ENCODE assay signal across 12 cellular contexts in the genomic region with DNA sequence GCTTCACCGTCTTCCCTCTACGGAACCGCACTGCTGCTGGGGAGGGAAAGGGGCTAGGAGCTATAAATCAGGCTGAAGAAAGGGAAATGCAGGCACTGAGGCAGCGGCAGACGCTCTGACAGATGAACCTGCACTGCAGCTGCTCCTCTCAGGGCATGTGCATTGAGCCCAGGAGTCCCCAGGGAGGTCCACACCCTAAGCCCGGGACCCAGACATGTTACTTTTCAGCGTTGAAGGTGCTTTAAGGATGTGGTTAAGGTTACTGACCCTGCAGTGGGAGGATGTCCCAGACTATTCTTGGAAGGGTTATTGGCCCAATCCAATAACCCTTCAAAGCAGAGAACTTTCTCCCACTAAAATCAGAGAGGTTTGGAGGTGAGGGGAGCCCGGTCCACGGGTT.
DNase-seq lines count a peak whose midpoint lies in the region; ATAC-seq and TF ChIP-seq lines count a peak whose summit lies in the region.
"Had no signal": no experiment of that assay in that cellular context is flagged by ENCODE, and none has a peak within 500 bp of the region (broad histone marks: within the 10 kb centered on the region; RNA-seq: fewer than 3 reads in every experiment).

No MANE protein-coding gene starts in this region.

- H3K79me2 ChIP-seq in smooth muscle cell (ENCODE audit: low read depth) = no peaks in the 10 kb centered on the region

- intact Hi-C loops in activated CD4-positive, alpha-beta T cell treated with anti-CD3 and anti-CD28 coated beads, Interleukin-2, amount 10 ng/mL, durations not matched to agents 24 days and 14 days (cut with micrococcal nuclease) = no loop called here

- no peak overlapping the region for H3K27ac ChIP-seq in smooth muscle cell (ENCODE audit: low read depth)
- H3K27ac ChIP-seq: adrenal gland had no signal

- no peaks in the 10 kb centered on the region for H3K36me3 Mint-ChIP-seq in memory B cell
- H3K36me3 Mint-ChIP-seq in activated T-cell treated with anti-CD3 and anti-CD28 coated beads, Interleukin-2, amount 50 U/mL, for 72 hours (ENCODE audit: insufficient read depth in 2 of 2) = no peaks in the 10 kb centered on the region
- no peaks in the 10 kb centered on the region for H3K36me3 Mint-ChIP-seq in activated CD4-positive, alpha-beta T cell treated with anti-CD3 and anti-CD28 coated beads, Interleukin-2, amount 10 ng/mL, durations not matched to agents 24 days and 14 days (ENCODE audit: low read depth)

- H3K27me3 Mint-ChIP-seq in memory B cell = peaks cover 11% of the 10 kb centered on the region
- H3K27me3 Mint-ChIP-seq in activated T-cell treated with anti-CD3 and anti-CD28 coated beads, Interleukin-2, amount 50 U/mL, for 72 hours (ENCODE audit: low read depth) = peaks cover 24% of the 10 kb centered on the region
- peaks cover 10% of the 10 kb centered on the region for H3K27me3 Mint-ChIP-seq in activated CD4-positive, alpha-beta T cell treated with anti-CD3 and anti-CD28 coated beads, Interleukin-2, amount 10 ng/mL, durations not matched to agents 24 days and 14 days

- H3F3A ChIP-seq in smooth muscle cell (ENCODE audit: low read depth) = no peaks in the 10 kb centered on the region

- H2AFZ ChIP-seq in smooth muscle cell (ENCODE audit: low read depth) = no peak overlapping the region

- peak overlapping the region; percentile 26 for H3K27ac Mint-ChIP-seq in memory B cell
- no peak overlapping the region for H3K27ac Mint-ChIP-seq in activated T-cell treated with anti-CD3 and anti-CD28 coated beads, Interleukin-2, amount 50 U/mL, for 72 hours
- no peak overlapping the region for H3K27ac Mint-ChIP-seq in activated CD4-positive, alpha-beta T cell treated with anti-CD3 and anti-CD28 coated beads, Interleukin-2, amount 10 ng/mL, durations not matched to agents 24 days and 14 days

- peaks cover 6% of the 10 kb centered on the region for H3K4me1 ChIP-seq in smooth muscle cell (ENCODE audit: low read depth)
- H3K4me1 ChIP-seq: adrenal gland had no signal

- no peak for TF ChIP-seq CTCF in smooth muscle cell (IDR thresholded peaks at IDR 0.05; ENCODE audit: borderline replicate concordance, insufficient read depth, poor library complexity, severe bottlenecking)

- no peaks in the 10 kb centered on the region for H3K9me3 ChIP-seq in smooth muscle cell (replicated peaks; ENCODE audit: low read depth)
- H3K9me3 ChIP-seq: adrenal gland had no signal

- H3K4me3 Mint-ChIP-seq in memory B cell = peak overlapping the region; percentile 46
- H3K4me3 Mint-ChIP-seq in activated T-cell treated with anti-CD3 and anti-CD28 coated beads, Interleukin-2, amount 50 U/mL, for 72 hours = no peak overlapping the region
- no peak overlapping the region for H3K4me3 Mint-ChIP-seq in activated CD4-positive, alpha-beta T cell treated with anti-CD3 and anti-CD28 coated beads, Interleukin-2, amount 10 ng/mL, durations not matched to agents 24 days and 14 days

- ATAC-seq in GM18511 (IDR thresholded peaks at IDR 0.05; ENCODE audit: unreplicated experiment) (peak; percentile 84), GM21515 (IDR thresholded peaks at IDR 0.05; ENCODE audit: unreplicated experiment) (peak; percentile 71), HG03175 (IDR thresholded peaks at IDR 0.05; ENCODE audit: unreplicated experiment) (peak; percentile 80), memory B cell (ENCODE audit: low read depth) (peak; percentile 94), left lobe of liver (no peak)
- no peak for ATAC-seq in activated T-cell treated with anti-CD3 and anti-CD28 coated beads, Interleukin-2, amount 50 U/mL, for 72 hours (replicated peaks in 1 of 2)

- no peak overlapping the region for H3K4me2 ChIP-seq in smooth muscle cell

- no peak overlapping the region for H3K9ac ChIP-seq in smooth muscle cell (ENCODE audit: low read depth)

- no peaks in the 10 kb centered on the region for H3K9me3 Mint-ChIP-seq in memory B cell
- H3K9me3 Mint-ChIP-seq in activated T-cell treated with anti-CD3 and anti-CD28 coated beads, Interleukin-2, amount 50 U/mL, for 72 hours = no peaks in the 10 kb centered on the region
- no peaks in the 10 kb centered on the region for H3K9me3 Mint-ChIP-seq in activated CD4-positive, alpha-beta T cell treated with anti-CD3 and anti-CD28 coated beads, Interleukin-2, amount 10 ng/mL, durations not matched to agents 24 days and 14 days

- 91% methylated on average over 9 of the region's 9 CpGs for WGBS in smooth muscle cell (ENCODE audit: low lambda C conversion rate)

- no peak overlapping the region for H3K4me3 ChIP-seq in smooth muscle cell
- H3K4me3 ChIP-seq: adrenal gland had no signal

- DNase-seq in memory B cell (ENCODE audit: low spot score in 2 of 2) = peak; percentile 51 to 68
- DNase-seq in left lobe of liver (ENCODE audit: low spot score) = no peak
- no peak for DNase-seq in smooth muscle cell (lab: John Stamatoyannopoulos, UW; ENCODE audit: unreplicated experiment)
- DNase-seq in activated T-cell treated with anti-CD3 and anti-CD28 coated beads, Interleukin-2, amount 50 U/mL, for 72 hours = no peak
- DNase-seq in activated CD4-positive, alpha-beta T cell treated with anti-CD3 and anti-CD28 coated beads, Interleukin-2, amount 10 ng/mL, durations not matched to agents 24 days and 14 days = no peak
- DNase-seq: adrenal gland; effector memory CD4-positive, alpha-beta T cell; hippocampal formation; stimulated activated naive CD4-positive, alpha-beta T cell had no signal

- H4K20me1 ChIP-seq in smooth muscle cell (ENCODE audit: low read depth) = no peaks in the 10 kb centered on the region

- peaks cover 28% of the 10 kb centered on the region for H3K4me1 Mint-ChIP-seq in memory B cell
- no peaks in the 10 kb centered on the region for H3K4me1 Mint-ChIP-seq in activated T-cell treated with anti-CD3 and anti-CD28 coated beads, Interleukin-2, amount 50 U/mL, for 72 hours (ENCODE audit: low read depth)
- peaks cover 2% of the 10 kb centered on the region for H3K4me1 Mint-ChIP-seq in activated CD4-positive, alpha-beta T cell treated with anti-CD3 and anti-CD28 coated beads, Interleukin-2, amount 10 ng/mL, durations not matched to agents 24 days and 14 days

- no peaks in the 10 kb centered on the region for H3K36me3 ChIP-seq in smooth muscle cell (ENCODE audit: low read depth)
- H3K36me3 ChIP-seq: adrenal gland had no signal

- no peaks in the 10 kb centered on the region for H3K27me3 ChIP-seq in smooth muscle cell (ENCODE audit: low read depth)
- H3K27me3 ChIP-seq: adrenal gland had no signal

Comparison
In these comparisons a context has a peak if more than half of its experiments do, and no peak if none do; other contexts are left out.
1. ATAC-seq: peak in GM18511 (single experiment), GM21515 (single experiment), HG03175 (single experiment) and memory B cell (single experiment); none in left lobe of liver (single experiment) and activated T-cell treated with anti-CD3 and anti-CD28 coated beads, Interleukin-2, amount 50 U/mL, for 72 hours (0 of 2).
2. DNase-seq: peak in memory B cell (2 of 2); none in left lobe of liver (single experiment), smooth muscle cell (single experiment), activated T-cell treated with anti-CD3 and anti-CD28 coated beads, Interleukin-2, amount 50 U/mL, for 72 hours (0 of 2) and activated CD4-positive, alpha-beta T cell treated with anti-CD3 and anti-CD28 coated beads, Interleukin-2, amount 10 ng/mL, durations not matched to agents 24 days and 14 days (single experiment).